ENCODE assay signal across 19 cellular contexts in the genomic region with DNA sequence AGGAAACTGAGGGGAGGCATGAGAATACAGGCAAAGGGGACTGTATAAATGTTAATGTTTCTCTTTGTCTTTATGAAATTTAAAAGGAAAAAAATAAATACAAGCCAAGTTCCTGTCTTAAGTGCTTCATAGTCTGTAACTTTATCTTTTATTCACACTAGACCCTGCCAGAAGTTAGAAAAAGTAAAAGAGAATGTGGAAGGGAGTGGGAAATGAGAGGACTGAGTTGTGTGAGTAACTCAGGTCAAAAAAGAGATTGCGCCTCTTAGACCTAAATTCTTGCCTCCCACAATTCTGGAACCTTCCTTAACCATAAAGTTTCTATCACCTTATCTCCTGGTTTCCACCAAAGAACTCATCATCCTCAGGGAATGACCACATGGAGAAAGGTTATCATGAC.
DNase-seq lines count a peak whose midpoint lies in the region; ATAC-seq and TF ChIP-seq lines count a peak whose summit lies in the region.
"Had no signal": no experiment of that assay in that cellular context is flagged by ENCODE, and none has a peak within 500 bp of the region (broad histone marks: within the 10 kb centered on the region; RNA-seq: fewer than 3 reads in every experiment).

No MANE protein-coding gene starts in this region.

- peak overlapping the region; percentile 19; the same call in 1 of the 2 replicates for H3K4me3 ChIP-seq in PC-9
- H3K4me3 ChIP-seq in esophagus muscularis mucosa, result no peak overlapping the region
- no peak overlapping the region for H3K4me3 ChIP-seq in upper lobe of right lung

- ATAC-seq in upper lobe of right lung, result no peak
- ATAC-seq in GM18505 (IDR thresholded peaks at IDR 0.05; ENCODE audit: unreplicated experiment), result no peak
- ATAC-seq: stimulated activated naive CD8-positive, alpha-beta T cell treated with anti-CD3 and anti-CD28 coated beads, Interleukin-15, amount 100 ng/mL, for 72 hours had no signal

- H3K79me2 ChIP-seq in PC-9 (ENCODE audit: low read depth), result peaks cover 2% of the 10 kb centered on the region; the same call in 1 of the 2 replicates

- no peak for TF ChIP-seq POLR2A in esophagus muscularis mucosa (IDR thresholded peaks at IDR 0.05; ENCODE audit: low read depth)
- TF ChIP-seq POLR2A in GM18505 (IDR thresholded peaks at IDR 0.05; ENCODE audit: borderline replicate concordance, extremely low read depth, insufficient read depth, insufficient read length), result no peak

- intact Hi-C loops in PC-9 (cut with micrococcal nuclease; ENCODE audit: unreplicated experiment) (no loop called here), esophagus muscularis mucosa (cut with DNase I) (loop anchor here (5.0 kb wide), 1 partner anchor 44 kb away; no protein-coding TSS in a partner anchor), upper lobe of right lung (cut with DNase I) (no loop called here), posterior cingulate gyrus (cut with DNase I) (loop anchor here (10.0 kb wide), 1 partner anchor 236 kb away; the partner anchor contains the start of gene SRGAP1)

- peaks cover 45% of the 10 kb centered on the region for H3K4me1 Mint-ChIP-seq in mesothelial cell of epicardium
- H3K4me1 Mint-ChIP-seq: IgD-negative memory B cell; memory B cell; stimulated activated naive CD8-positive, alpha-beta T cell treated with anti-CD3 and anti-CD28 coated beads, Interleukin-15, amount 100 ng/mL, for 72 hours had no signal

- no peaks in the 10 kb centered on the region for H4K20me1 ChIP-seq in PC-9 (ENCODE audit: insufficient read depth)

- H3K4me2 ChIP-seq in PC-9, result peak overlapping the region; percentile 67

- POLR2A ChIA-PET in PC-9 (lab: Charles Lee; ENCODE audit: unreplicated experiment), result no interaction called here

- peaks cover 26% of the 10 kb centered on the region for H3F3A ChIP-seq in PC-9 (ENCODE audit: insufficient read depth, low read depth)

- CTCF ChIA-PET in PC-9 (lab: Charles Lee), result no interaction called here

- no peaks in the 10 kb centered on the region for H3K27me3 Mint-ChIP-seq in mesothelial cell of epicardium (ENCODE audit: low read depth)
- H3K27me3 Mint-ChIP-seq: dendritic cell treated with granulocyte-macrophage colony-stimulating factor and Interleukin-4, amounts not matched to agents 40 ng/mL and 50 ng/mL, for 4 days; memory B cell had no signal

- H2AFZ ChIP-seq in PC-9, result no peak overlapping the region

- H3K9me2 ChIP-seq in PC-9 (ENCODE audit: insufficient read depth), result no peaks in the 10 kb centered on the region

- BruUV-seq in PC-9 (replicated peaks; lab: Mats Ljungman, UMichigan), result no TSS peak

- peaks cover 31% of the 10 kb centered on the region for H3K36me3 ChIP-seq in PC-9 (ENCODE audit: low read depth)
- peaks cover 0 to 11% (median 0%) of the 10 kb centered on the region in 4 donors for H3K36me3 ChIP-seq in esophagus muscularis mucosa
- H3K36me3 ChIP-seq in upper lobe of right lung, result no peaks in the 10 kb centered on the region

- no peak for DNase-seq in PC-9
- DNase-seq in esophagus muscularis mucosa (ENCODE audit: extremely low spot score), result no peak
- no peak for DNase-seq in mesothelial cell of epicardium (ENCODE audit: low spot score in 2 of 2, unreplicated experiment in 2 of 2)
- no peak for DNase-seq in upper lobe of right lung
- no peak for DNase-seq in UCSD-AML1 (lab: John Stamatoyannopoulos, UW; ENCODE audit: unreplicated experiment)
- DNase-seq in posterior cingulate gyrus, result no peak
- DNase-seq: activated CD4-positive, alpha-beta T cell treated with anti-CD3 and anti-CD28 coated beads for 48 hours; activated CD8-positive, alpha-beta memory T cell treated with anti-CD3 and anti-CD28 coated beads, Interleukin-2, amount 50 U/mL, for 48 hours; activated naive CD4-positive, alpha-beta T cell; BE2C; NCI-H2081 treated with DMSO at 0.1 percent for 48 hours; NCI-H69; right cardiac atrium; stimulated activated naive CD8-positive, alpha-beta T cell treated with anti-CD3 and anti-CD28 coated beads, Interleukin-15, amount 100 ng/mL, for 72 hours had no signal

- H3K27me3 ChIP-seq in PC-9 (ENCODE audit: insufficient read depth, low read depth) (no peaks in the 10 kb centered on the region), esophagus muscularis mucosa (no peaks in the 10 kb centered on the region), upper lobe of right lung (no peaks in the 10 kb centered on the region)
- H3K27me3 ChIP-seq: BE2C had no signal

- peaks cover 4% of the 10 kb centered on the region for H3K36me3 Mint-ChIP-seq in mesothelial cell of epicardium
- H3K36me3 Mint-ChIP-seq: IgD-negative memory B cell, memory B cell had no signal

- peak overlapping the region; percentile 43 for H3K27ac Mint-ChIP-seq in mesothelial cell of epicardium
- H3K27ac Mint-ChIP-seq: dendritic cell treated with granulocyte-macrophage colony-stimulating factor and Interleukin-4, amounts not matched to agents 40 ng/mL and 50 ng/mL, for 4 days; IgD-negative memory B cell; memory B cell; stimulated activated naive CD8-positive, alpha-beta T cell treated with anti-CD3 and anti-CD28 coated beads, Interleukin-15, amount 100 ng/mL, for 72 hours; T-helper 2 cell treated with Interferon-gamma antibody and Interleukin-4, amounts not matched to agents 5 μg/mL and 100 μg/mL, for 36 hours had no signal

- H3K27ac ChIP-seq in PC-9 (peak overlapping the region; percentile 73), esophagus muscularis mucosa (replicated peaks in 1 of 4) (peak overlapping the region in 3 of 4 donors; percentile 38 to 47 (median 40)), upper lobe of right lung (peak overlapping the region; percentile 52)

- peaks cover 4% of the 10 kb centered on the region for H3K9me3 Mint-ChIP-seq in mesothelial cell of epicardium
- H3K9me3 Mint-ChIP-seq: dendritic cell treated with granulocyte-macrophage colony-stimulating factor and Interleukin-4, amounts not matched to agents 40 ng/mL and 50 ng/mL, for 4 days; IgD-negative memory B cell; memory B cell; stimulated activated naive CD8-positive, alpha-beta T cell treated with anti-CD3 and anti-CD28 coated beads, Interleukin-15, amount 100 ng/mL, for 72 hours; T-helper 2 cell treated with Interferon-gamma antibody and Interleukin-4, amounts not matched to agents 5 μg/mL and 100 μg/mL, for 36 hours had no signal

- no peak overlapping the region for H3K4me3 Mint-ChIP-seq in mesothelial cell of epicardium
- H3K4me3 Mint-ChIP-seq: dendritic cell treated with granulocyte-macrophage colony-stimulating factor and Interleukin-4, amounts not matched to agents 40 ng/mL and 50 ng/mL, for 4 days; IgD-negative memory B cell; memory B cell; stimulated activated naive CD8-positive, alpha-beta T cell treated with anti-CD3 and anti-CD28 coated beads, Interleukin-15, amount 100 ng/mL, for 72 hours; T-helper 2 cell treated with Interferon-gamma antibody and Interleukin-4, amounts not matched to agents 5 μg/mL and 100 μg/mL, for 36 hours had no signal

- no peak for TF ChIP-seq EP300 in esophagus muscularis mucosa (IDR thresholded peaks at IDR 0.05)

- WGBS in esophagus muscularis mucosa, result 74% methylated on average over 1 of the region's 1 CpG

- TF ChIP-seq CTCF in PC-9 (conservative IDR thresholded peaks at IDR 0.05) (no peak), esophagus muscularis mucosa (IDR thresholded peaks at IDR 0.05) (no peak), mesothelial cell of epicardium (IDR thresholded peaks at IDR 0.05; ENCODE audit: unreplicated experiment) (no peak), upper lobe of right lung (IDR thresholded peaks at IDR 0.05) (no peak)

- H3K4me1 ChIP-seq in PC-9 (replicated peaks; ENCODE audit: insufficient read depth), result peaks cover 39% of the 10 kb centered on the region
- peaks cover 21 to 42% (median 40%) of the 10 kb centered on the region in 4 donors for H3K4me1 ChIP-seq in esophagus muscularis mucosa
- peaks cover 31% of the 10 kb centered on the region for H3K4me1 ChIP-seq in upper lobe of right lung

- H3K9me3 ChIP-seq in PC-9 (ENCODE audit: insufficient read depth, low read depth) (no peaks in the 10 kb centered on the region), esophagus muscularis mucosa (no peaks in the 10 kb centered on the region), upper lobe of right lung (no peaks in the 10 kb centered on the region)
- H3K9me3 ChIP-seq: BE2C had no signal

Comparison
In these comparisons a context has a peak if more than half of its experiments do, and no peak if none do; other contexts are left out.
1. intact Hi-C loops: an anchor here in esophagus muscularis mucosa (5.0 kb wide) and posterior cingulate gyrus (10.0 kb wide); none called in PC-9 and upper lobe of right lung.